30 cellular contexts compared by ENCODE assay signal in genomic region chr19:17411801-17412200, GRCh38. TPM values are rescaled to one million over a fixed set of nuclear protein-coding genes. Genes with fewer than 3 reads are reported as not detected.
DNase-seq lines count a peak whose midpoint lies in the region; ATAC-seq and TF ChIP-seq lines count a peak whose summit lies in the region.
"Had no signal": no experiment of that assay in that cellular context is flagged by ENCODE, and none has a peak within 500 bp of the region (broad histone marks: within the 10 kb centered on the region; RNA-seq: fewer than 3 reads in every experiment).

No MANE protein-coding gene starts in this region.

- no peaks in the 10 kb centered on the region for H3K9me3 Mint-ChIP-seq in mesothelial cell of epicardium
- H3K9me3 Mint-ChIP-seq: activated naive CD4-positive, alpha-beta T cell treated with anti-CD3 and anti-CD28 coated beads, Interleukin-2, amount 50 U/mL, for 72 hours; activated T-helper 1 cell treated with anti-CD3 and anti-CD28 coated beads, Interleukin-12 subunit alpha, Interleukin-12 subunit beta, Interleukin-2, Interleukin-4 antibody, amounts not matched to agents 30 ng/mL and 10 ng/mL and 1 ng/mL, durations not matched to agents 14 hours and 24 hours and 36 hours; CD8-positive, alpha-beta T cell; T-helper 2 cell treated with Interferon-gamma antibody and Interleukin-4, amounts not matched to agents 5 μg/mL and 100 μg/mL, for 36 hours had no signal

- POLR2A ChIA-PET in SK-N-SH (lab: Yijun Ruan, JAX): no interaction called here

- no peaks in the 10 kb centered on the region for H3K27me3 Mint-ChIP-seq in mesothelial cell of epicardium (ENCODE audit: low read depth)
- H3K27me3 Mint-ChIP-seq: activated CD8-positive, alpha-beta memory T cell treated with anti-CD3 and anti-CD28 coated beads, Interleukin-2, amount 10 ng/mL, durations not matched to agents 7 days and 5 days had no signal

- no peaks in the 10 kb centered on the region for H4K20me1 ChIP-seq in SK-N-SH (ENCODE audit: insufficient read depth)

- no peak for TF ChIP-seq CTCF in SK-N-SH (IDR thresholded peaks at IDR 0.05)
- TF ChIP-seq CTCF in mesothelial cell of epicardium (IDR thresholded peaks at IDR 0.05; ENCODE audit: unreplicated experiment): no peak
- TF ChIP-seq CTCF in upper lobe of left lung (IDR thresholded peaks at IDR 0.05): no peak
- TF ChIP-seq CTCF in right lobe of liver (IDR thresholded peaks at IDR 0.05): no peak

- H3K4me3 ChIP-seq in SK-N-SH (ENCODE audit: low read depth in 2 of 2, low read length in 1 of 2): no peak overlapping the region
- H3K4me3 ChIP-seq in upper lobe of left lung: no peak overlapping the region
- H3K4me3 ChIP-seq in right lobe of liver: no peak overlapping the region
- H3K4me3 ChIP-seq: ascending aorta, SK-N-MC, testis had no signal

- H3K79me2 ChIP-seq in SK-N-SH (ENCODE audit: insufficient read depth): no peaks in the 10 kb centered on the region

- H2AFZ ChIP-seq in SK-N-SH (ENCODE audit: low read depth): no peak overlapping the region

- H3F3A ChIP-seq in SK-N-SH (replicated peaks; ENCODE audit: insufficient read depth): no peaks in the 10 kb centered on the region

- no peak for TF ChIP-seq RAD21 in SK-N-SH (IDR thresholded peaks at IDR 0.05; ENCODE audit: low read length)

- H3K4me2 ChIP-seq in SK-N-SH: no peak overlapping the region

- ATAC-seq in SK-N-SH treated with all-trans-retinoic acid at 6 μM for 48 hours (no peak), upper lobe of left lung (ENCODE audit: low FRiP score in 2 of 2) (no peak), right lobe of liver (no peak), GM19328 (IDR thresholded peaks at IDR 0.05; ENCODE audit: unreplicated experiment) (no peak)
- ATAC-seq: activated CD8-positive, alpha-beta memory T cell treated with anti-CD3 and anti-CD28 coated beads, Interleukin-2, amount 10 ng/mL, durations not matched to agents 7 days and 5 days; activated naive CD4-positive, alpha-beta T cell treated with anti-CD3 and anti-CD28 coated beads, Interleukin-2, amount 50 U/mL, for 72 hours; CD8-positive, alpha-beta T cell had no signal

- WGBS in SK-N-SH (ENCODE audit: low lambda C conversion rate): 90% methylated on average over 11 of the region's 11 CpGs
- WGBS in upper lobe of left lung, 2 donors: 62 to 83% methylated on average over 8 to 11 of the region's 11 CpGs
- 78% methylated on average over 8 of the region's 11 CpGs for WGBS in right lobe of liver (ENCODE audit: insufficient coverage, low coverage, low lambda C conversion rate, missing lambda C conversion rate)

- H3K27ac ChIP-seq in SK-N-SH (ENCODE audit: low read depth in 2 of 2, low read length in 1 of 2) (no peak overlapping the region), upper lobe of left lung (peak overlapping the region; percentile 30 to 77 (median 66)), right lobe of liver (peak overlapping the region in 1 of 3 donors; percentile 24)
- H3K27ac ChIP-seq: ascending aorta, neutrophil, SK-N-MC had no signal

- peaks cover 41% of the 10 kb centered on the region for H3K4me1 Mint-ChIP-seq in mesothelial cell of epicardium

- intact Hi-C loops in right lobe of liver (cut with DNase I): no loop called here

- H3K9me3 ChIP-seq in SK-N-SH (no peaks in the 10 kb centered on the region), upper lobe of left lung (no peaks in the 10 kb centered on the region), right lobe of liver (no peaks in the 10 kb centered on the region)
- H3K9me3 ChIP-seq: ascending aorta, neutrophil, testis had no signal

- no peak overlapping the region for H3K9ac ChIP-seq in SK-N-SH

- CTCF ChIA-PET in SK-N-SH (lab: Yijun Ruan, JAX): interaction anchor here (0.9 to 3.0 kb wide), 5 partner anchors 18 to 53 kb away, joined by 3 to 12 read pairs (median 5); partner anchors contain the start of genes CCDC194 and TMEM221

- H3K4me3 Mint-ChIP-seq in mesothelial cell of epicardium: no peak overlapping the region
- H3K4me3 Mint-ChIP-seq: activated CD8-positive, alpha-beta memory T cell treated with anti-CD3 and anti-CD28 coated beads, Interleukin-2, amount 10 ng/mL, durations not matched to agents 7 days and 5 days; activated T-helper 1 cell treated with anti-CD3 and anti-CD28 coated beads, Interleukin-12 subunit alpha, Interleukin-12 subunit beta, Interleukin-2, Interleukin-4 antibody, amounts not matched to agents 30 ng/mL and 10 ng/mL and 1 ng/mL, durations not matched to agents 14 hours and 24 hours and 36 hours; CD8-positive, alpha-beta T cell; T-helper 2 cell treated with Interferon-gamma antibody and Interleukin-4, amounts not matched to agents 5 μg/mL and 100 μg/mL, for 36 hours had no signal

- peak overlapping the region; percentile 88 for H3K27ac Mint-ChIP-seq in mesothelial cell of epicardium
- H3K27ac Mint-ChIP-seq: activated T-helper 1 cell treated with anti-CD3 and anti-CD28 coated beads, Interleukin-12 subunit alpha, Interleukin-12 subunit beta, Interleukin-2, Interleukin-4 antibody, amounts not matched to agents 30 ng/mL and 10 ng/mL and 1 ng/mL, durations not matched to agents 14 hours and 24 hours and 36 hours; CD8-positive, alpha-beta T cell had no signal

- no peaks in the 10 kb centered on the region for H3K36me3 Mint-ChIP-seq in mesothelial cell of epicardium

- TF ChIP-seq POLR2A in upper lobe of left lung (IDR thresholded peaks at IDR 0.05) (no peak), right lobe of liver (IDR thresholded peaks at IDR 0.05) (no peak)

- H3K36me3 ChIP-seq in SK-N-SH (replicated peaks in 1 of 2; ENCODE audit: control insufficient read depth in 1 of 2, insufficient read depth in 2 of 2, low read length in 1 of 2) (no peaks in the 10 kb centered on the region), upper lobe of left lung (peaks cover 0 to 4% (median 0%) of the 10 kb centered on the region in 4 donors), right lobe of liver (peaks cover 0 to 4% (median 0%) of the 10 kb centered on the region in 4 donors)
- H3K36me3 ChIP-seq: ascending aorta had no signal

- peaks cover 0 to 7% of the 10 kb centered on the region in 2 experiments; a peak in 1 of 4 replicates for H3K4me1 ChIP-seq in SK-N-SH (ENCODE audit: control insufficient read depth in 1 of 2, insufficient read depth in 2 of 2, low read depth in 1 of 2, low read length in 1 of 2)
- H3K4me1 ChIP-seq in upper lobe of left lung: peaks cover 11 to 19% (median 15%) of the 10 kb centered on the region in 4 donors
- H3K4me1 ChIP-seq in right lobe of liver: peaks cover 0 to 5% (median 0%) of the 10 kb centered on the region in 4 donors

- peak; percentile 9 for DNase-seq in SK-N-SH
- peak; percentile 21 for DNase-seq in NCI-H69 (lab: John Stamatoyannopoulos, UW)
- no peak for DNase-seq in mesothelial cell of epicardium (ENCODE audit: low spot score in 2 of 2, unreplicated experiment in 2 of 2)
- peak in 1 of 2 donors; percentile 60 for DNase-seq in upper lobe of left lung
- no peak for DNase-seq in right lobe of liver
- no peak for DNase-seq in activated CD8-positive, alpha-beta memory T cell treated with anti-CD3 and anti-CD28 coated beads, Interleukin-2, amount 50 U/mL, for 48 hours
- DNase-seq: 8988T; activated CD4-positive, alpha-beta T cell treated with anti-CD3 and anti-CD28 coated beads for 48 hours; activated CD8-positive, alpha-beta memory T cell treated with anti-CD3 and anti-CD28 coated beads, Interleukin-2, amount 10 ng/mL, durations not matched to agents 7 days and 5 days; caudate nucleus; CD8-positive, alpha-beta T cell; GF-D8; kidney; NCI-H2029; NCI-H2227 treated with DMSO at 0.1 percent for 48 hours; NCI-H774; stimulated activated CD4-positive, alpha-beta T cell treated with anti-CD3 and anti-CD28 coated beads, Interleukin-4, amount 100 ng/mL, for 1 hour; stimulated activated naive CD4-positive, alpha-beta T cell; testis had no signal

- TF ChIP-seq EP300 in SK-N-SH (IDR thresholded peaks at IDR 0.05; ENCODE audit: borderline replicate concordance in 1 of 2, low read depth in 1 of 2, low read length in 1 of 2) (no peak), upper lobe of left lung (IDR thresholded peaks at IDR 0.05) (no peak)

- no peaks in the 10 kb centered on the region for H3K27me3 ChIP-seq in SK-N-SH (ENCODE audit: insufficient read depth)
- no peaks in the 10 kb centered on the region for H3K27me3 ChIP-seq in upper lobe of left lung
- H3K27me3 ChIP-seq in right lobe of liver: no peaks in the 10 kb centered on the region
- H3K27me3 ChIP-seq: ascending aorta, neutrophil, testis had no signal

- no peaks in the 10 kb centered on the region for H3K9me2 ChIP-seq in SK-N-SH

RNA-seq across cellular contexts. Expression of gene BST2, which starts 6.4 kb away (rescaled TPM):
- polyA plus RNA-seq in SK-N-SH (2012; rRNA removed): 5.7 and 5.9 TPM in 2 replicates
- polyA plus RNA-seq in SK-N-SH (2012; cell fraction: cytosol; rRNA removed): 4.8 and 6.0 TPM in 2 replicates
- 1.4 and 2.9 TPM in 2 replicates for polyA plus RNA-seq in SK-N-SH (2012; cell fraction: nucleus; rRNA removed)
- total RNA-seq in mesothelial cell of epicardium (326 to 362 TPM (median 360 TPM) in 3 replicates), upper lobe of left lung (100 to 1,000 TPM in 1 of 6 donors, 10 to 100 TPM in 5; 30.4 to 197 (median 74.1) TPM), right lobe of liver (100 to 1,000 TPM in 3 of 6 experiments, 10 to 100 TPM in 3; 78.2 to 157 (median 96.2) TPM)

RNA-seq across cellular contexts. Expression of gene MVB12A, which starts 8.0 kb away (rescaled TPM):
- 63.0 and 63.9 TPM in 2 replicates for polyA plus RNA-seq in SK-N-SH (2012; rRNA removed)
- polyA plus RNA-seq in SK-N-SH (2012; cell fraction: cytosol; rRNA removed): 24.9 and 43.9 TPM in 2 replicates
- 80.2 and 102 TPM in 2 replicates for polyA plus RNA-seq in SK-N-SH (2012; cell fraction: nucleus; rRNA removed)
- total RNA-seq in mesothelial cell of epicardium (53.5 to 57.2 TPM (median 54.5 TPM) in 3 replicates), upper lobe of left lung (10 to 100 TPM; 25.1 to 55.2 (median 49.1) TPM), right lobe of liver (10 to 100 TPM; 13.5 to 38.0 (median 15.8) TPM)

RNA-seq across cellular contexts. Expression of gene CCDC194, which starts 17.8 kb away (rescaled TPM):
- not detected in 2 replicates for polyA plus RNA-seq in SK-N-SH (2012; rRNA removed)
- polyA plus RNA-seq in SK-N-SH (2012; cell fraction: cytosol; rRNA removed): not detected in 2 replicates
- polyA plus RNA-seq in SK-N-SH (2012; cell fraction: nucleus; rRNA removed): 0.08 TPM in 1 of 2 replicates, not detected in the other
- total RNA-seq in mesothelial cell of epicardium: 8.7 to 11.9 TPM (median 10.9 TPM) in 3 replicates
- 1 to 10 TPM in 2 of 6 donors, under 1 TPM in 1, not detected in 3; 0.83 to 2.2 (median 2.1) TPM for total RNA-seq in upper lobe of left lung
- total RNA-seq in right lobe of liver: 1 to 10 TPM in 1 of 6 experiments, under 1 TPM in 3, not detected in 2; 0.26 to 1.2 (median 0.36) TPM
- total RNA-seq: ascending aorta, fibroblast of lung, H4, lung microvascular endothelial cell had no signal
- polyA plus RNA-seq: fibroblast of lung had no signal

RNA-seq across cellular contexts. Expression of gene PLVAP, which starts 34.7 kb away (rescaled TPM):
- not detected in 2 replicates for polyA plus RNA-seq in SK-N-SH (2012; rRNA removed)
- not detected in 2 replicates for polyA plus RNA-seq in SK-N-SH (2012; cell fraction: cytosol; rRNA removed)
- not detected in 2 replicates for polyA plus RNA-seq in SK-N-SH (2012; cell fraction: nucleus; rRNA removed)
- 0.93 to 1.1 TPM (median 0.94 TPM) in 3 replicates for total RNA-seq in mesothelial cell of epicardium
- total RNA-seq in upper lobe of left lung: 100 to 1,000 TPM in 1 of 6 donors, 10 to 100 TPM in 1, 1 to 10 TPM in 4; 1.0 to 103 (median 6.9) TPM
- 10 to 100 TPM in 1 of 6 experiments, 1 to 10 TPM in 4, under 1 TPM in 1; 0.78 to 16.6 (median 4.1) TPM for total RNA-seq in right lobe of liver
- total RNA-seq: activated CD8-positive, alpha-beta memory T cell treated with anti-CD3 and anti-CD28 coated beads, Interleukin-2, amount 10 ng/mL, durations not matched to agents 7 days and 5 days; CD8-positive, alpha-beta T cell; fibroblast of lung; H4 had no signal
- polyA plus RNA-seq: fibroblast of lung had no signal

RNA-seq across cellular contexts. Expression of gene TMEM221, which starts 36.7 kb away (rescaled TPM):
- polyA plus RNA-seq in SK-N-SH (2012; rRNA removed): 0.41 and 0.62 TPM in 2 replicates
- 0.22 and 0.30 TPM in 2 replicates for polyA plus RNA-seq in SK-N-SH (2012; cell fraction: cytosol; rRNA removed)
- 0.56 and 0.60 TPM in 2 replicates for polyA plus RNA-seq in SK-N-SH (2012; cell fraction: nucleus; rRNA removed)
- 4.8 to 6.0 TPM (median 5.1 TPM) in 3 replicates for total RNA-seq in mesothelial cell of epicardium
- total RNA-seq in upper lobe of left lung: under 1 TPM in 1 of 6 donors, not detected in 5; 0.14 TPM
- under 1 TPM in 3 of 6 experiments, not detected in 3; 0.12 to 0.19 (median 0.16) TPM for total RNA-seq in right lobe of liver
- total RNA-seq: activated CD8-positive, alpha-beta memory T cell treated with anti-CD3 and anti-CD28 coated beads, Interleukin-2, amount 10 ng/mL, durations not matched to agents 7 days and 5 days; activated naive CD4-positive, alpha-beta T cell treated with anti-CD3 and anti-CD28 coated beads, Interleukin-2, amount 50 U/mL, for 72 hours; activated T-helper 1 cell treated with anti-CD3 and anti-CD28 coated beads, Interleukin-12 subunit alpha, Interleukin-12 subunit beta, Interleukin-2, Interleukin-4 antibody, amounts not matched to agents 30 ng/mL and 10 ng/mL and 1 ng/mL, durations not matched to agents 14 hours and 24 hours and 36 hours; ascending aorta; CD8-positive, alpha-beta T cell; lung microvascular endothelial cell had no signal
- polyA plus RNA-seq: fibroblast of lung had no signal

Comparison
In these comparisons a context has a peak if more than half of its experiments do, and no peak if none do; other contexts are left out.
1. DNase-seq: peak in SK-N-SH (single experiment) and NCI-H69 (single experiment); none in mesothelial cell of epicardium (0 of 2), right lobe of liver (0 of 3) and activated CD8-positive, alpha-beta memory T cell treated with anti-CD3 and anti-CD28 coated beads, Interleukin-2, amount 50 U/mL, for 48 hours (single experiment).
2. H3K27ac ChIP-seq: peak in upper lobe of left lung (4 of 4); none in SK-N-SH (0 of 2).